1 cellular context compared by ENCODE assay signal in the genomic region with DNA sequence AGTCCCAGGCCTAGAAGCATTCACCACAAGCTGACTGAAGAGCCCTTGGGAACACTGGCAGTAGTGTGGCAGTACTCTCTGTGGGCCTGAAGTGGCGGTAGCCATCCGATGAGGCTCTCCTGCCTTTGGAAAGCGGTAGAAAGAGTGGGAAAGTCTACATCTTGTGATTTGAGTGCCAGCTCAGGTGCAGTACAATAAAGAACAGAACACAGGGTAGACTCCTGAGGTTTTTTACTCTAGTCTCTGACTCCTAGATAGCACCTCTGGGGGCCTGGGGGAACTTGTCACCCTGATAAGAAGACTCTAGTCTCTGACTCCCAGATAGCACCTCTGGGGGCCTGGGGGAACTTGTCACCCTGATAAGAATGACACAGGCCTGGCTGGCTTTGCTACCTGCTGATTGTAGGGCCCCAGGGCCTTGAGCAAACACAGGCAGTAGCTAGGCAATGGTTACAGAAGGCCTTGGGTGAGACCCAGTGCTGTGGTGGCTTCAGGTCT.
TF ChIP-seq lines count a peak whose summit lies in the region.

No MANE protein-coding gene starts in this region.

TF ChIP-seq in K562, 482 proteins besides CTCF, POLR2A, EP300 and RAD21 (continued from another document):
- TF ChIP-seq TCF3 (CRISPR knock-in tag; IDR thresholded peaks at IDR 0.05) (peak; percentile 99), ZNF644 (tag; IDR thresholded peaks at IDR 0.05; ENCODE audit: low read depth) (peak; percentile 66; the same call in 1 of the 2 replicates), BMI1 (IDR thresholded peaks at IDR 0.05; ENCODE audit: low read length) (no peak), TGIF2 (CRISPR knock-in tag; IDR thresholded peaks at IDR 0.05) (no peak), FOXP1 (CRISPR knock-in tag; IDR thresholded peaks at IDR 0.05) (no peak), SAFB (IDR thresholded peaks at IDR 0.05; ENCODE audit: borderline replicate concordance, low read depth, low read length) (no peak), POLR3G (IDR thresholded peaks at IDR 0.05; ENCODE audit: extremely low read depth, insufficient read length, insufficient replicate concordance) (no peak), SIRT6 (IDR thresholded peaks at IDR 0.05; ENCODE audit: low read depth, low read length) (no peak), CBX5 (IDR thresholded peaks at IDR 0.05; ENCODE audit: borderline replicate concordance, low read depth) (no peak), ZNF584 (CRISPR knock-in tag; IDR thresholded peaks at IDR 0.05; ENCODE audit: low read depth) (no peak), MAFF (IDR thresholded peaks at IDR 0.05; ENCODE audit: low read length) (no peak), FOXA3 (CRISPR knock-in tag; conservative IDR thresholded peaks at IDR 0.05 in 1 of 2, IDR thresholded peaks at IDR 0.05 in 1 of 2) (peak; percentile 90 to 93), SMC3 (conservative IDR thresholded peaks at IDR 0.05; ENCODE audit: insufficient read depth, low read depth, low read length) (no peak), NELFE (IDR thresholded peaks at IDR 0.05; ENCODE audit: insufficient read depth, insufficient read length) (no peak), ZNF282 (CRISPR knock-in tag; IDR thresholded peaks at IDR 0.05) (no peak), CBX2 (IDR thresholded peaks at IDR 0.05; ENCODE audit: insufficient read depth, low read length, poor library complexity, severe bottlenecking) (no peak), CBFB (CRISPR knock-in tag; IDR thresholded peaks at IDR 0.05) (no peak), EZH2 (IDR thresholded peaks at IDR 0.05; ENCODE audit: borderline replicate concordance, low read depth, low read length) (no peak)
- TF ChIP-seq, protein P1, sequence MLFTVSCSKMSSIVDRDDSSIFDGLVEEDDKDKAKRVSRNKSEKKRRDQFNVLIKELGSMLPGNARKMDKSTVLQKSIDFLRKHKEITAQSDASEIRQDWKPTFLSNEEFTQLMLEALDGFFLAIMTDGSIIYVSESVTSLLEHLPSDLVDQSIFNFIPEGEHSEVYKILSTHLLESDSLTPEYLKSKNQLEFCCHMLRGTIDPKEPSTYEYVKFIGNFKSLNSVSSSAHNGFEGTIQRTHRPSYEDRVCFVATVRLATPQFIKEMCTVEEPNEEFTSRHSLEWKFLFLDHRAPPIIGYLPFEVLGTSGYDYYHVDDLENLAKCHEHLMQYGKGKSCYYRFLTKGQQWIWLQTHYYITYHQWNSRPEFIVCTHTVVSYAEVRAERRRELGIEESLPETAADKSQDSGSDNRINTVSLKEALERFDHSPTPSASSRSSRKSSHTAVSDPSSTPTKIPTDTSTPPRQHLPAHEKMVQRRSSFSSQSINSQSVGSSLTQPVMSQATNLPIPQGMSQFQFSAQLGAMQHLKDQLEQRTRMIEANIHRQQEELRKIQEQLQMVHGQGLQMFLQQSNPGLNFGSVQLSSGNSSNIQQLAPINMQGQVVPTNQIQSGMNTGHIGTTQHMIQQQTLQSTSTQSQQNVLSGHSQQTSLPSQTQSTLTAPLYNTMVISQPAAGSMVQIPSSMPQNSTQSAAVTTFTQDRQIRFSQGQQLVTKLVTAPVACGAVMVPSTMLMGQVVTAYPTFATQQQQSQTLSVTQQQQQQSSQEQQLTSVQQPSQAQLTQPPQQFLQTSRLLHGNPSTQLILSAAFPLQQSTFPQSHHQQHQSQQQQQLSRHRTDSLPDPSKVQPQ (CRISPR knock-in tag; IDR thresholded peaks at IDR 0.05; ENCODE audit: borderline replicate concordance), result no peak; the same call in 1 of the 2 replicates
- TF ChIP-seq, protein P2, sequence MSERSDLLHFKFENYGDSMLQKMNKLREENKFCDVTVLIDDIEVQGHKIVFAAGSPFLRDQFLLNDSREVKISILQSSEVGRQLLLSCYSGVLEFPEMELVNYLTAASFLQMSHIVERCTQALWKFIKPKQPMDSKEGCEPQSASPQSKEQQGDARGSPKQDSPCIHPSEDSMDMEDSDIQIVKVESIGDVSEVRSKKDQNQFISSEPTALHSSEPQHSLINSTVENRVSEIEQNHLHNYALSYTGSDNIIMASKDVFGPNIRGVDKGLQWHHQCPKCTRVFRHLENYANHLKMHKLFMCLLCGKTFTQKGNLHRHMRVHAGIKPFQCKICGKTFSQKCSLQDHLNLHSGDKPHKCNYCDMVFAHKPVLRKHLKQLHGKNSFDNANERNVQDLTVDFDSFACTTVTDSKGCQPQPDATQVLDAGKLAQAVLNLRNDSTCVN (CRISPR knock-in tag; IDR thresholded peaks at IDR 0.05), result no peak
- TF ChIP-seq, protein P3, sequence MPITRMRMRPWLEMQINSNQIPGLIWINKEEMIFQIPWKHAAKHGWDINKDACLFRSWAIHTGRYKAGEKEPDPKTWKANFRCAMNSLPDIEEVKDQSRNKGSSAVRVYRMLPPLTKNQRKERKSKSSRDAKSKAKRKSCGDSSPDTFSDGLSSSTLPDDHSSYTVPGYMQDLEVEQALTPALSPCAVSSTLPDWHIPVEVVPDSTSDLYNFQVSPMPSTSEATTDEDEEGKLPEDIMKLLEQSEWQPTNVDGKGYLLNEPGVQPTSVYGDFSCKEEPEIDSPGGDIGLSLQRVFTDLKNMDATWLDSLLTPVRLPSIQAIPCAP (CRISPR knock-in tag; IDR thresholded peaks at IDR 0.05; ENCODE audit: borderline replicate concordance), result no peak
- TF ChIP-seq, protein P4, sequence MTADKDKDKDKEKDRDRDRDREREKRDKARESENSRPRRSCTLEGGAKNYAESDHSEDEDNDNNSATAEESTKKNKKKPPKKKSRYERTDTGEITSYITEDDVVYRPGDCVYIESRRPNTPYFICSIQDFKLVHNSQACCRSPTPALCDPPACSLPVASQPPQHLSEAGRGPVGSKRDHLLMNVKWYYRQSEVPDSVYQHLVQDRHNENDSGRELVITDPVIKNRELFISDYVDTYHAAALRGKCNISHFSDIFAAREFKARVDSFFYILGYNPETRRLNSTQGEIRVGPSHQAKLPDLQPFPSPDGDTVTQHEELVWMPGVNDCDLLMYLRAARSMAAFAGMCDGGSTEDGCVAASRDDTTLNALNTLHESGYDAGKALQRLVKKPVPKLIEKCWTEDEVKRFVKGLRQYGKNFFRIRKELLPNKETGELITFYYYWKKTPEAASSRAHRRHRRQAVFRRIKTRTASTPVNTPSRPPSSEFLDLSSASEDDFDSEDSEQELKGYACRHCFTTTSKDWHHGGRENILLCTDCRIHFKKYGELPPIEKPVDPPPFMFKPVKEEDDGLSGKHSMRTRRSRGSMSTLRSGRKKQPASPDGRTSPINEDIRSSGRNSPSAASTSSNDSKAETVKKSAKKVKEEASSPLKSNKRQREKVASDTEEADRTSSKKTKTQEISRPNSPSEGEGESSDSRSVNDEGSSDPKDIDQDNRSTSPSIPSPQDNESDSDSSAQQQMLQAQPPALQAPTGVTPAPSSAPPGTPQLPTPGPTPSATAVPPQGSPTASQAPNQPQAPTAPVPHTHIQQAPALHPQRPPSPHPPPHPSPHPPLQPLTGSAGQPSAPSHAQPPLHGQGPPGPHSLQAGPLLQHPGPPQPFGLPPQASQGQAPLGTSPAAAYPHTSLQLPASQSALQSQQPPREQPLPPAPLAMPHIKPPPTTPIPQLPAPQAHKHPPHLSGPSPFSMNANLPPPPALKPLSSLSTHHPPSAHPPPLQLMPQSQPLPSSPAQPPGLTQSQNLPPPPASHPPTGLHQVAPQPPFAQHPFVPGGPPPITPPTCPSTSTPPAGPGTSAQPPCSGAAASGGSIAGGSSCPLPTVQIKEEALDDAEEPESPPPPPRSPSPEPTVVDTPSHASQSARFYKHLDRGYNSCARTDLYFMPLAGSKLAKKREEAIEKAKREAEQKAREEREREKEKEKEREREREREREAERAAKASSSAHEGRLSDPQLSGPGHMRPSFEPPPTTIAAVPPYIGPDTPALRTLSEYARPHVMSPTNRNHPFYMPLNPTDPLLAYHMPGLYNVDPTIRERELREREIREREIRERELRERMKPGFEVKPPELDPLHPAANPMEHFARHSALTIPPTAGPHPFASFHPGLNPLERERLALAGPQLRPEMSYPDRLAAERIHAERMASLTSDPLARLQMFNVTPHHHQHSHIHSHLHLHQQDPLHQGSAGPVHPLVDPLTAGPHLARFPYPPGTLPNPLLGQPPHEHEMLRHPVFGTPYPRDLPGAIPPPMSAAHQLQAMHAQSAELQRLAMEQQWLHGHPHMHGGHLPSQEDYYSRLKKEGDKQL (CRISPR knock-in tag; IDR thresholded peaks at IDR 0.05; ENCODE audit: borderline replicate concordance), result no peak
TF ChIP-seq in K562: peak in this region for 126.
